Comparison of ENCODE assay signal across 8 cellular contexts in the genomic region with DNA sequence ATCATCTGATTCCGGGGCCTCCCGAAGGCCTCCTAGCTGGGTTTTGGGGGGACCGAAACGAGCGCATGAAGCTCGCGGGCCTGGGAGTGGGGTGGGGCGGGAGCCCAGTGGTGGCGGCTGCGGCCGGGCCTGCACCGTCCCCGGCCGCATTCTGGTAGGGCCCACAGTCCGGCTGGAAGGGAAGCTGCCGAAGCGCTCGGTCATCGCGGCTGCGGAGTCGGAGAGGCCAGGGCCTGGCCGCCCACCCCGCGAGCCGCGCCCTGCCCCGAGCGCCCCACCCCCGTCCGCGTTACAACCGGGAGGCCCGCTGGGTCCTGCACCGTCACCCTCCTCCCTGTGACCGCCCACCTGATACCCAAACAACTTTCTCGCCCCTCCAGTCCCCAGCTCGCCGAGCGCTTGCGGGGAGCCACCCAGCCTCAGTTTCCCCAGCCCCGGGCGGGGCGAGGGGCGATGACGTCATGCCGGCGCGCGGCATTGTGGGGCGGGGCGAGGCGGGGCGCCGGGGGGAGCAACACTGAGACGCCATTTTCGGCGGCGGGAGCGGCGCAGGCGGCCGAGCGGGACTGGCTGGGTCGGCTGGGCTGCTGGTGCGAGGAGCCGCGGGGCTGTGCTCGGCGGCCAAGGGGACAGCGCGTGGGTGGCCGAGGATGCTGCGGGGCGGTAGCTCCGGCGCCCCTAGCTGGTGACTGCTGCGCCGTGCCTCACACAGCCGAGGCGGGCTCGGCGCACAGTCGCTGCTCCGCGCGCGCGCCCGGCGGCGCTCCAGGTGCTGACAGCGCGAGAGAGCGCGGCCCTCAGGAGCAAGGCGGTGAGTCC. TPM values are rescaled to one million over a fixed set of nuclear protein-coding genes. Genes with fewer than 3 reads are reported as not detected.
DNase-seq lines count a peak whose midpoint lies in the region; ATAC-seq lines count a peak whose summit lies in the region.

A gene (plus strand): TSS at position 528 of the 819 bp plus-strand sequence. CDS start 25,354 bp downstream, outside the sequence.

- peak; percentile 66 for DNase-seq in COR-L47 (lab: John Stamatoyannopoulos, UW)
- DNase-seq in HUDEP-2 (lab: John Stamatoyannopoulos, UW; ENCODE audit: unreplicated experiment in 76 of 76) = peak in 66 of 76 experiments; percentile 10 to 80 (median 57)
- DNase-seq in SJSA1 (ENCODE audit: low read depth in 1 of 2, low spot score in 2 of 2) = peak; percentile 78 to 83
- DNase-seq in activated naive CD4-positive, alpha-beta T cell treated with anti-CD3 and anti-CD28 coated beads, Interleukin-2, amount 10 ng/mL, durations not matched to agents 7 days and 5 days = peak; percentile 87
- DNase-seq in globus pallidus (ENCODE audit: low spot score) = peak; percentile 73
- peak; percentile 79 for DNase-seq in occipital lobe (lab: John Stamatoyannopoulos, UW)
- DNase-seq in superior temporal gyrus (ENCODE audit: extremely low spot score) = peak; percentile 78

- H3K36me3 Mint-ChIP-seq in activated naive CD4-positive, alpha-beta T cell treated with anti-CD3 and anti-CD28 coated beads, Interleukin-2, amount 10 ng/mL, durations not matched to agents 7 days and 5 days = peaks cover 9% of the 10 kb centered on the region

- H3K4me3 Mint-ChIP-seq in activated naive CD4-positive, alpha-beta T cell treated with anti-CD3 and anti-CD28 coated beads, Interleukin-2, amount 10 ng/mL, durations not matched to agents 7 days and 5 days = peak within 1 kb of the TSS; percentile 84

- H3K4me3 ChIP-seq in SJSA1 = peak within 1 kb of the TSS; percentile 98

- peak within 1 kb of the TSS; percentile 90 for H3K27ac Mint-ChIP-seq in activated naive CD4-positive, alpha-beta T cell treated with anti-CD3 and anti-CD28 coated beads, Interleukin-2, amount 10 ng/mL, durations not matched to agents 7 days and 5 days

- peaks cover 55% of the 10 kb centered on the region for H3K4me1 Mint-ChIP-seq in activated naive CD4-positive, alpha-beta T cell treated with anti-CD3 and anti-CD28 coated beads, Interleukin-2, amount 10 ng/mL, durations not matched to agents 7 days and 5 days

- peaks cover 40% of the 10 kb centered on the region for H3K36me3 ChIP-seq in SJSA1

- H3K27ac ChIP-seq in SJSA1 = peak within 1 kb of the TSS; percentile 92

- no peaks in the 10 kb centered on the region for H3K9me3 ChIP-seq in SJSA1 (replicated peaks)

- no peaks in the 10 kb centered on the region for H3K9me3 Mint-ChIP-seq in activated naive CD4-positive, alpha-beta T cell treated with anti-CD3 and anti-CD28 coated beads, Interleukin-2, amount 10 ng/mL, durations not matched to agents 7 days and 5 days

- peaks cover 28% of the 10 kb centered on the region for H3K27me3 Mint-ChIP-seq in activated naive CD4-positive, alpha-beta T cell treated with anti-CD3 and anti-CD28 coated beads, Interleukin-2, amount 10 ng/mL, durations not matched to agents 7 days and 5 days

- peak; percentile 45 for ATAC-seq in GM19463 (IDR thresholded peaks at IDR 0.05; ENCODE audit: unreplicated experiment)

- H3K27me3 ChIP-seq in SJSA1 (replicated peaks) = no peaks in the 10 kb centered on the region

- CTCF ChIA-PET in activated naive CD4-positive, alpha-beta T cell treated with anti-CD3 and anti-CD28 coated beads, Interleukin-2, amount 10 ng/mL, durations not matched to agents 7 days and 5 days (lab: Charles Lee) = no interaction called here

- peaks cover 43% of the 10 kb centered on the region for H3K4me1 ChIP-seq in SJSA1 (replicated peaks)

RNA-seq across cellular contexts. Expression of the gene that starts here (rescaled TPM):
- 117 and 196 TPM in 2 replicates for total RNA-seq in SJSA1 (2014; rRNA removed; shearing (Covaris generic))
- total RNA-seq in occipital lobe = 355 TPM

Comparison
In these comparisons a context has a peak if more than half of its experiments do, and no peak if none do; other contexts are left out.
1. Peak in every context shown above with its lines: DNase-seq, ATAC-seq, H3K4me3 ChIP-seq and H3K27ac ChIP-seq.